ENCODE assay signal across 18 cellular contexts in genomic region chr18:79724299-79725080, GRCh38.
"Had no signal": no experiment of that assay in that cellular context is flagged by ENCODE, and none has a peak within 500 bp of the region (broad histone marks: within the 10 kb centered on the region; RNA-seq: fewer than 3 reads in every experiment).

No MANE protein-coding gene starts in this region.

- H3K4me1 ChIP-seq: SJSA1, testis, upper lobe of right lung had no signal

- H3K4me3 Mint-ChIP-seq: memory B cell had no signal

- H3K9me3 ChIP-seq: testis, upper lobe of right lung had no signal

- H3K27ac ChIP-seq: coronary artery, hepatocyte, SJSA1, testis, upper lobe of right lung had no signal

- ATAC-seq: activated naive CD4-positive, alpha-beta T cell treated with anti-CD3 and anti-CD28 coated beads, Interleukin-2, amount 50 U/mL, for 72 hours; left ventricle myocardium superior; sciatic nerve; upper lobe of right lung had no signal

- H3K4me3 ChIP-seq: coronary artery, hepatocyte, SJSA1, smooth muscle cell, testis, upper lobe of right lung had no signal

- DNase-seq: activated gamma-delta T cell; amygdala; foreskin melanocyte; glutamatergic neuron; left ventricle myocardium superior; stimulated activated CD4-positive, alpha-beta T cell treated with anti-CD3 and anti-CD28 coated beads, Interleukin-15, amount 100 ng/mL, for 24 hours; stimulated activated naive CD4-positive, alpha-beta T cell; T-helper 1 cell; T-helper 9 cell; testis; upper lobe of right lung had no signal

- H3K27me3 Mint-ChIP-seq: memory B cell had no signal

- H3K9me3 Mint-ChIP-seq: memory B cell had no signal

- H3K4me1 Mint-ChIP-seq: memory B cell had no signal

- H3K27me3 ChIP-seq: hepatocyte, SJSA1, testis, upper lobe of right lung had no signal

- H3K27ac Mint-ChIP-seq: memory B cell had no signal
